In the genomic region with DNA sequence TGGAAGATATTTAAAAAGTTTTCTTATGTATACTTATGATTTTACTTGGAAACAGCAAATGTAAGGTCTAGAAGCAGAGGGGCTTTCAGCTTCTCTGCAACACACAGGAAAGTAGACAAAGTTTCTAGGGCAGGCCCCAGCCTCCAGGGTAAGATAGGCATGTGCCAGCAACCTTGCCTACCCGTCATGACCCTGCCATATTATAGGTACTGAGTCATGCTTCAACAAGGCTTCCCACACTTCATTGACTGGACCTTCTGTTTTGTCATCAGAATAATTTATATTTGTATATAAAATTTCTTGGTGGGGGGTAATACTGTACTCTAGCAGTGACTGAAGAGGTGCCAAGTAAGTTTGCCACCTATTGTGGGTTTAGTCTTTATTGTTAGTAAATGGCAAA, we compare ENCODE assay signal across 15 cellular contexts.
A peak's percentile ranks its signal among the peaks of the same experiment; 100 is the strongest.
DNase-seq lines count a peak whose midpoint lies in the region; ATAC-seq and TF ChIP-seq lines count a peak whose summit lies in the region.
"Had no signal": no experiment of that assay in that cellular context is flagged by ENCODE, and none has a peak within 500 bp of the region (broad histone marks: within the 10 kb centered on the region; RNA-seq: fewer than 3 reads in every experiment).

No MANE protein-coding gene starts in this region.

- no peaks in the 10 kb centered on the region for H3K27me3 Mint-ChIP-seq in MCF 10A (ENCODE audit: insufficient read depth, unreplicated experiment)

- H3K79me2 ChIP-seq in PC-3 (ENCODE audit: low read length): peaks cover 93% of the 10 kb centered on the region

- H3K27me3 ChIP-seq in breast epithelium (no peaks in the 10 kb centered on the region), PC-3 (ENCODE audit: low read length) (no peaks in the 10 kb centered on the region)
- H3K27me3 ChIP-seq: testis had no signal

- H3F3A ChIP-seq in PC-3 (ENCODE audit: low read length, unreplicated experiment): no peaks in the 10 kb centered on the region

- TF ChIP-seq POLR2A in breast epithelium (IDR thresholded peaks at IDR 0.05): no peak

- peak overlapping the region; percentile 12 for H3K27ac Mint-ChIP-seq in MCF 10A (ENCODE audit: low read depth, unreplicated experiment)

- no peaks in the 10 kb centered on the region for H3K36me3 ChIP-seq in breast epithelium
- H3K36me3 ChIP-seq in PC-3 (ENCODE audit: low read depth, low read length): no peaks in the 10 kb centered on the region
- H3K36me3 ChIP-seq: left ventricle myocardium inferior had no signal

- TF ChIP-seq CTCF in MCF 10A (IDR thresholded peaks at IDR 0.05; ENCODE audit: unreplicated experiment) (no peak), breast epithelium (IDR thresholded peaks at IDR 0.05) (no peak), PC-3 (conservative IDR thresholded peaks at IDR 0.05; ENCODE audit: low read depth, low read length) (no peak), epithelial cell of esophagus (IDR thresholded peaks at IDR 0.05; ENCODE audit: insufficient read depth, low read depth, low read length, missing control alignments) (no peak)

- no peak overlapping the region for H3K4me3 Mint-ChIP-seq in MCF 10A (ENCODE audit: unreplicated experiment)

- H3K4me1 ChIP-seq in breast epithelium (no peaks in the 10 kb centered on the region), PC-3 (ENCODE audit: insufficient read depth, low read length) (peaks cover 16% of the 10 kb centered on the region)
- H3K4me1 ChIP-seq: parathyroid adenoma had no signal

- no peak overlapping the region for H3K4me2 ChIP-seq in PC-3 (ENCODE audit: low read length)

- H3K36me3 Mint-ChIP-seq in MCF 10A (ENCODE audit: insufficient read depth, unreplicated experiment): peaks cover 5% of the 10 kb centered on the region

- H3K27ac ChIP-seq in breast epithelium: no peak overlapping the region
- H3K27ac ChIP-seq in PC-3 (ENCODE audit: low read length): peak overlapping the region; percentile 33
- H3K27ac ChIP-seq: coronary artery, left ventricle myocardium inferior, parathyroid adenoma, testis had no signal

- H3K4me3 ChIP-seq in breast epithelium (no peak overlapping the region), PC-3 (ENCODE audit: low read length) (no peak overlapping the region), epithelial cell of esophagus (ENCODE audit: low read length) (no peak overlapping the region)
- H3K4me3 ChIP-seq: coronary artery, left ventricle myocardium inferior, testis had no signal

- DNase-seq in MCF 10A (ENCODE audit: unreplicated experiment): peak; percentile 47
- no peak for DNase-seq in breast epithelium (ENCODE audit: low spot score in 2 of 2)
- peak; percentile 53 for DNase-seq in PC-3
- peak; percentile 60 for DNase-seq in epithelial cell of esophagus (ENCODE audit: low read depth)
- no peak for DNase-seq in iPS-NIHi11 (ENCODE audit: low spot score)
- DNase-seq in stimulated activated CD4-positive, alpha-beta T cell treated with anti-CD3 and anti-CD28 coated beads, Interleukin-15, amount 100 ng/mL, for 24 hours: no peak
- DNase-seq: activated effector memory CD4-positive, alpha-beta T cell treated with Interleukin-2 at 50 U/mL for 16 hours; C1 segment of cervical spinal cord; left ventricle myocardium inferior; NCI-H1092 treated with DMSO at 0.1 percent for 48 hours; testis had no signal

- no peaks in the 10 kb centered on the region for H3K9me3 Mint-ChIP-seq in MCF 10A (ENCODE audit: unreplicated experiment)

- CTCF ChIA-PET in MCF 10A (lab: Yijun Ruan, JAX) (no interaction called here), PC-3 (lab: Charles Lee) (no interaction called here)

- H3K9me3 ChIP-seq in breast epithelium (no peaks in the 10 kb centered on the region), PC-3 (ENCODE audit: low read length) (no peaks in the 10 kb centered on the region)
- H3K9me3 ChIP-seq: left ventricle myocardium inferior, testis had no signal

- BruUV-seq in MCF 10A (replicated peaks; lab: Mats Ljungman, UMichigan): no TSS peak
- no TSS peak for BruUV-seq in PC-3 (replicated peaks; lab: Mats Ljungman, UMichigan)

- no peaks in the 10 kb centered on the region for H3K9me2 ChIP-seq in PC-3 (replicated peaks; ENCODE audit: low read length)

- no peak overlapping the region for H2AFZ ChIP-seq in PC-3 (ENCODE audit: low read length)
- H2AFZ ChIP-seq: parathyroid adenoma had no signal

- peaks cover 23% of the 10 kb centered on the region for H3K4me1 Mint-ChIP-seq in MCF 10A (ENCODE audit: insufficient read depth, unreplicated experiment)

- H4K20me1 ChIP-seq in PC-3 (ENCODE audit: low read length): peaks cover 7% of the 10 kb centered on the region; the same call in 1 of the 2 replicates

- intact Hi-C loops in MCF 10A (cut with micrococcal nuclease) (no loop called here), breast epithelium (cut with DNase I; ENCODE audit: low total_unique reads) (loop anchor here (5.0 kb wide), 1 partner anchor 299 kb away; no protein-coding TSS in a partner anchor), PC-3 (cut with micrococcal nuclease) (no loop called here)

- POLR2A ChIA-PET in MCF 10A (lab: Yijun Ruan, JAX) (interaction anchor here (1.1 kb wide), 1 partner anchor 18 kb away, joined by 3 read pairs; no protein-coding TSS in a partner anchor), PC-3 (lab: Charles Lee; ENCODE audit: unreplicated experiment) (no interaction called here)

- peak; percentile 86 for ATAC-seq in PC-3
- no peak for ATAC-seq in GM21528 (IDR thresholded peaks at IDR 0.05; ENCODE audit: low FRiP score, unreplicated experiment)
- no peak for ATAC-seq in HG03139 (IDR thresholded peaks at IDR 0.05; ENCODE audit: unreplicated experiment)

- H3K9ac ChIP-seq in PC-3 (ENCODE audit: low read length): no peak overlapping the region
- H3K9ac ChIP-seq: parathyroid adenoma had no signal

Comparison
In these comparisons a context has a peak if more than half of its experiments do, and no peak if none do; other contexts are left out.
1. DNase-seq: peak in MCF 10A (single experiment), PC-3 (single experiment) and epithelial cell of esophagus (single experiment); none in breast epithelium (0 of 2), iPS-NIHi11 (single experiment) and stimulated activated CD4-positive, alpha-beta T cell treated with anti-CD3 and anti-CD28 coated beads, Interleukin-15, amount 100 ng/mL, for 24 hours (single experiment).